13 cellular contexts compared by ENCODE assay signal in the genomic region with DNA sequence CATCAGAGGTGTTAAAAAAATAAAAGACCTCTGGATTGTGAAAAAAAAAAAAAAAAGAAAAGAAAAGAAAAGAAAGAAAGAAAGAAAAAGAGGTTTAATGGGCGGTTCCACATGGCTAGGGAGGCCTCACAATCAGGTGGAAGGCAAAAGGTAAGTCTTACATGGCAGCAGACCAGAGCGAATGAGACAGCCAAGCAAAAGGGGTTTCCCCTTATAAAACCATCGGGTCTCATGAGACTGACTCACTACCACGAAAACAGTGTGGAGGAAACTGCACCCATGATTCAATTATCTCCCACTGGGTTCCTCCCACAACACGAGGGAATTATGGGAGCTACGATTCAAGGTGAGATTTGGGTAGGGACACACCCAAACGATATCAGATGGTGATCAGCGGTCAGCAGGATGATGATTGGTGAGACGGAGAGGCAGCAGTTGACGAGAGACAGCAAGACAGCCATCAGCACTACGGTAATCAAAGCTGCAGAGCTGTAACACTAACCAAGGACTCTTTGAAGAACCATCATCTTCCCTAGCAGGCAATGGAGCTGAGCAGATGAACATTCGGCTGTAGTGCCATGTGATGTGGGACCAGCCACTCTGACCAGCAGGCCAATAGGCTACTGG. TPM values are rescaled to one million over a fixed set of nuclear protein-coding genes. Genes with fewer than 3 reads are reported as not detected.
DNase-seq lines count a peak whose midpoint lies in the region; ATAC-seq and TF ChIP-seq lines count a peak whose summit lies in the region.
"Had no signal": no experiment of that assay in that cellular context is flagged by ENCODE, and none has a peak within 500 bp of the region (broad histone marks: within the 10 kb centered on the region; RNA-seq: fewer than 3 reads in every experiment).

No MANE protein-coding gene starts in this region.

- H4K8ac ChIP-seq in H9 (replicated peaks; ENCODE audit: insufficient read length, low read depth, low read length): no peak overlapping the region

- H3K27me3 Mint-ChIP-seq in H9 (ENCODE audit: low read depth) (peaks cover 16% of the 10 kb centered on the region), naive B cell (peaks cover 8 to 14% (median 14%) of the 10 kb centered on the region in 3 donors)
- peaks cover 22% of the 10 kb centered on the region for H3K27me3 Mint-ChIP-seq in activated T-helper 17 cell treated with anti-CD3 and anti-CD28 coated beads, Interleukin-2, amount 50 U/mL, for 72 hours

- H3K27ac ChIP-seq in BLaER1: no peak overlapping the region
- no peak overlapping the region for H3K27ac ChIP-seq in H9 (ENCODE audit: insufficient read length, low read depth, low read length)
- H3K27ac ChIP-seq: suprapubic skin had no signal

- TF ChIP-seq CTCF in H9 (conservative IDR thresholded peaks at IDR 0.05): no peak

- no CpG with 5 or more reads among the region's 12 CpGs for WGBS in H9 (ENCODE audit: extremely low coverage, insufficient read length, low lambda C conversion rate)

- no peak overlapping the region for H2AK5ac ChIP-seq in H9 (ENCODE audit: insufficient read length, low read length)

- no peak overlapping the region for H3K4me3 ChIP-seq in BLaER1
- H3K4me3 ChIP-seq: suprapubic skin had no signal

- H3K14ac ChIP-seq in H9 (ENCODE audit: insufficient read depth, low read length): no peak overlapping the region

- no peaks in the 10 kb centered on the region for H3K36me3 ChIP-seq in BLaER1
- H3K36me3 ChIP-seq: suprapubic skin had no signal

- H3K9ac ChIP-seq in BLaER1 (no peak overlapping the region), H9 (ENCODE audit: extremely low read depth, insufficient read length, low read length) (no peak overlapping the region)

- H3K4me1 Mint-ChIP-seq in H9 (peaks cover 25 to 32% of the 10 kb centered on the region in 2 experiments), naive B cell (peaks cover 43 to 62% (median 52%) of the 10 kb centered on the region in 3 donors)
- H3K4me1 Mint-ChIP-seq in activated T-helper 17 cell treated with anti-CD3 and anti-CD28 coated beads, Interleukin-2, amount 50 U/mL, for 72 hours: peaks cover 28% of the 10 kb centered on the region

- no peak overlapping the region for H3K56ac ChIP-seq in H9 (ENCODE audit: insufficient read length, low read depth, low read length)

- H2BK12ac ChIP-seq in H9 (ENCODE audit: insufficient read length, low read depth, low read length): no peak overlapping the region

- H4K91ac ChIP-seq in H9 (ENCODE audit: insufficient read length, low read depth, low read length): no peak overlapping the region

- no peak overlapping the region for H2BK120ac ChIP-seq in H9 (ENCODE audit: low read depth, low read length, poor library complexity, severe bottlenecking)

- H3K27ac Mint-ChIP-seq in H9 (no peak overlapping the region), naive B cell (peak overlapping the region; percentile 31 to 99 (median 98))
- peak overlapping the region; percentile 13 for H3K27ac Mint-ChIP-seq in activated T-helper 17 cell treated with anti-CD3 and anti-CD28 coated beads, Interleukin-2, amount 50 U/mL, for 72 hours
- H3K27ac Mint-ChIP-seq: nephron had no signal

- H3K23ac ChIP-seq in H9 (ENCODE audit: insufficient read length, low read depth, low read length): no peak overlapping the region

- H2BK20ac ChIP-seq in H9 (ENCODE audit: low read depth, low read length, poor library complexity, severe bottlenecking): no peak overlapping the region

- H4K5ac ChIP-seq in H9 (ENCODE audit: insufficient read length, low read depth, low read length): no peak overlapping the region

- ATAC-seq in activated T-helper 17 cell treated with anti-CD3 and anti-CD28 coated beads, Interleukin-2, amount 50 U/mL, for 72 hours (replicated peaks): peak; percentile 97
- peak; percentile 96 to 98 for ATAC-seq in naive B cell (ENCODE audit: low read depth in 2 of 2)
- ATAC-seq in GM18858 (IDR thresholded peaks at IDR 0.05; ENCODE audit: unreplicated experiment): no peak

- no peaks in the 10 kb centered on the region for H3K27me3 ChIP-seq in BLaER1
- H3K27me3 ChIP-seq in H9 (ENCODE audit: insufficient read depth, low read length): no peaks in the 10 kb centered on the region

- no peak overlapping the region for H2AFZ ChIP-seq in H9 (ENCODE audit: low read length)

- H3K4me1 ChIP-seq in BLaER1 (peaks cover 17% of the 10 kb centered on the region), H9 (ENCODE audit: insufficient read depth, low read length) (peaks cover 6% of the 10 kb centered on the region; the same call in 1 of the 2 replicates)
- H3K4me1 ChIP-seq: suprapubic skin had no signal

- H3T11ph ChIP-seq in H9 (ENCODE audit: low read length): no peak overlapping the region

- H3K23me2 ChIP-seq in H9 (ENCODE audit: insufficient read length, low read depth, low read length, poor library complexity, severe bottlenecking): no peaks in the 10 kb centered on the region

- H3K9me3 ChIP-seq in BLaER1 (peaks cover 21% of the 10 kb centered on the region), H9 (ENCODE audit: control insufficient read depth, low read depth, low read length) (no peaks in the 10 kb centered on the region)
- H3K9me3 ChIP-seq: suprapubic skin had no signal

- H3K79me1 ChIP-seq in H9 (ENCODE audit: insufficient read depth, low read depth, low read length, poor library complexity, severe bottlenecking): no peaks in the 10 kb centered on the region

- peak overlapping the region; percentile 11 for H3K18ac ChIP-seq in H9 (ENCODE audit: insufficient read length, low read depth, low read length)

- no peaks in the 10 kb centered on the region for H4K20me1 ChIP-seq in BLaER1
- H4K20me1 ChIP-seq in H9 (ENCODE audit: control insufficient read depth, insufficient read depth, insufficient read length): no peaks in the 10 kb centered on the region

- H3K36me3 Mint-ChIP-seq in H9 (ENCODE audit: insufficient read depth in 1 of 3, low read depth in 3 of 3) (peaks cover 0 to 6% (median 2%) of the 10 kb centered on the region in 3 experiments; a peak in 6 of 7 replicates), naive B cell (peaks cover 4 to 44% of the 10 kb centered on the region in 2 donors)
- no peaks in the 10 kb centered on the region for H3K36me3 Mint-ChIP-seq in activated T-helper 17 cell treated with anti-CD3 and anti-CD28 coated beads, Interleukin-2, amount 50 U/mL, for 72 hours (ENCODE audit: low read depth)

- H3K4me2 ChIP-seq in BLaER1 (peak overlapping the region; percentile 32), H9 (ENCODE audit: insufficient read depth, insufficient read length, low read length) (no peak overlapping the region)

- H3K9me3 Mint-ChIP-seq in H9 (peaks cover 11 to 32% of the 10 kb centered on the region in 2 experiments), naive B cell (peaks cover 11 to 45% (median 24%) of the 10 kb centered on the region in 7 donors)
- peaks cover 27% of the 10 kb centered on the region for H3K9me3 Mint-ChIP-seq in activated T-helper 17 cell treated with anti-CD3 and anti-CD28 coated beads, Interleukin-2, amount 50 U/mL, for 72 hours

- no peak overlapping the region for H2BK15ac ChIP-seq in H9 (ENCODE audit: low read depth, low read length)

- no peak for DNase-seq in H9
- DNase-seq in naive B cell: peak; percentile 82
- DNase-seq in effector CD4-positive, alpha-beta T cell: no peak
- no peak for DNase-seq in NCI-H748 (lab: John Stamatoyannopoulos, UW; ENCODE audit: unreplicated experiment)
- DNase-seq in GDM1 (lab: John Stamatoyannopoulos, UW): no peak
- DNase-seq: NCI-H2171 treated with DMSO at 0.1 percent for 48 hours, Right ventricle myocardium superior had no signal

- no peaks in the 10 kb centered on the region for H3K79me2 ChIP-seq in H9 (ENCODE audit: insufficient read depth, low read length)

- H2BK5ac ChIP-seq in H9 (ENCODE audit: insufficient read length, low read length): no peak overlapping the region

- H3K4me3 Mint-ChIP-seq in H9: no peak overlapping the region; a peak in 1 of 5 replicates
- no peak overlapping the region for H3K4me3 Mint-ChIP-seq in activated T-helper 17 cell treated with anti-CD3 and anti-CD28 coated beads, Interleukin-2, amount 50 U/mL, for 72 hours
- H3K4me3 Mint-ChIP-seq in naive B cell: peak overlapping the region; percentile 5 to 71 (median 50)
- H3K4me3 Mint-ChIP-seq: nephron had no signal

- H3K4ac ChIP-seq in H9 (ENCODE audit: low read depth, low read length): no peak overlapping the region

RNA-seq across cellular contexts. Expression of gene CD209, which starts 3.9 kb away (rescaled TPM):
- not detected in 2 replicates for total RNA-seq in H9 (2021)
- total RNA-seq in activated T-helper 17 cell treated with anti-CD3 and anti-CD28 coated beads, Interleukin-2, amount 50 U/mL, for 72 hours: not detected
- not detected for polyA plus RNA-seq in naive B cell (ENCODE audit: low read depth in 6 of 6)

RNA-seq across cellular contexts. Expression of gene CLEC4M, which starts 11.8 kb away (rescaled TPM):
- total RNA-seq in H9 (2021): not detected in 2 replicates
- not detected for total RNA-seq in activated T-helper 17 cell treated with anti-CD3 and anti-CD28 coated beads, Interleukin-2, amount 50 U/mL, for 72 hours
- polyA plus RNA-seq in naive B cell (ENCODE audit: low read depth in 6 of 6): under 1 TPM in 3 of 6 donors, not detected in 3; 0.17 to 0.41 (median 0.21) TPM
- total RNA-seq: Right ventricle myocardium superior, skeletal muscle tissue, suprapubic skin had no signal

RNA-seq across cellular contexts. Expression of gene CLEC4G, which starts 19.4 kb away (rescaled TPM):
- total RNA-seq in H9 (2021): 0.26 TPM in 1 of 2 replicates, not detected in the other
- total RNA-seq in activated T-helper 17 cell treated with anti-CD3 and anti-CD28 coated beads, Interleukin-2, amount 50 U/mL, for 72 hours: not detected
- polyA plus RNA-seq in naive B cell (ENCODE audit: low read depth in 6 of 6): 1 to 10 TPM; 1.4 to 3.2 (median 1.8) TPM

RNA-seq across cellular contexts. Expression of gene FCER2, which starts 49.3 kb away (rescaled TPM):
- total RNA-seq in H9 (2021): not detected in 2 replicates
- total RNA-seq in activated T-helper 17 cell treated with anti-CD3 and anti-CD28 coated beads, Interleukin-2, amount 50 U/mL, for 72 hours: 1 to 10 TPM in 1 of 2 donors, under 1 TPM in 1; 0.65 to 2.8 TPM
- polyA plus RNA-seq in naive B cell (ENCODE audit: low read depth in 6 of 6): 100 to 1,000 TPM; 613 to 938 (median 691) TPM
- total RNA-seq: suprapubic skin had no signal

Comparison
In these comparisons a context has a peak if more than half of its experiments do, and no peak if none do; other contexts are left out.
1. H3K27ac Mint-ChIP-seq: peak in activated T-helper 17 cell treated with anti-CD3 and anti-CD28 coated beads, Interleukin-2, amount 50 U/mL, for 72 hours (single experiment) and naive B cell (6 of 6); none in H9 (0 of 3).
2. H3K4me3 Mint-ChIP-seq: peak in naive B cell (8 of 8); none in H9 (0 of 2) and activated T-helper 17 cell treated with anti-CD3 and anti-CD28 coated beads, Interleukin-2, amount 50 U/mL, for 72 hours (single experiment).